Comparison of ENCODE assay signal across 19 cellular contexts in genomic region chr1:165439287-165439686, GRCh38. TPM values are rescaled to one million over a fixed set of nuclear protein-coding genes. Genes with fewer than 3 reads are reported as not detected.
"Had no signal": no experiment of that assay in that cellular context is flagged by ENCODE, and none has a peak within 500 bp of the region (broad histone marks: within the 10 kb centered on the region; RNA-seq: fewer than 3 reads in every experiment).

No MANE protein-coding gene starts in this region.

- H3K27ac ChIP-seq: body of pancreas, dorsolateral prefrontal cortex, foreskin keratinocyte, neutrophil, pancreas had no signal

- H3K36me3 Mint-ChIP-seq: activated CD4-positive, alpha-beta memory T cell treated with anti-CD3 and anti-CD28 coated beads for 36 hours; naive B cell; stimulated activated naive B cell treated with anti-CD40 and anti-IgM and Interleukin-4, amounts not matched to agents 10 μg/mL and 1 μg/mL and 100 μg/mL, for 72 hours had no signal

- H3K36me3 ChIP-seq: neutrophil, pancreas had no signal

- DNase-seq: activated CD4-positive, alpha-beta memory T cell treated with anti-CD3 and anti-CD28 coated beads for 36 hours; activated CD4-positive, alpha-beta T cell treated with anti-CD3 and anti-CD28 coated beads for 36 hours; activated naive CD4-positive, alpha-beta T cell treated with Interleukin-2 at 50 U/mL for 16 hours; activated T-cell treated with anti-CD3 and anti-CD28 coated beads for 4 hours; body of pancreas; central memory CD4-positive, alpha-beta T cell; dorsolateral prefrontal cortex; foreskin keratinocyte; left ventricle myocardium superior; mucosa of descending colon; naive B cell; pancreas; stimulated activated CD4-positive, alpha-beta T cell treated with anti-CD3 and anti-CD28 coated beads, Interleukin-4, amount 100 ng/mL, for 4 hours; stimulated activated naive B cell treated with anti-CD40 and anti-IgM and Interleukin-4, amounts not matched to agents 10 μg/mL and 1 μg/mL and 100 μg/mL, for 72 hours; T-helper 2 cell had no signal

- H3K4me1 Mint-ChIP-seq: activated CD4-positive, alpha-beta T cell treated with anti-CD3 and anti-CD28 coated beads for 36 hours; naive B cell had no signal

- ATAC-seq: activated CD4-positive, alpha-beta T cell treated with anti-CD3 and anti-CD28 coated beads for 36 hours; body of pancreas; foreskin keratinocyte; left ventricle myocardium superior; mucosa of descending colon; pancreas; sciatic nerve; stimulated activated naive B cell treated with anti-CD40 and anti-IgM and Interleukin-4, amounts not matched to agents 10 μg/mL and 1 μg/mL and 100 μg/mL, for 72 hours had no signal

- H3K4me3 ChIP-seq: body of pancreas, dorsolateral prefrontal cortex, mucosa of descending colon, pancreas had no signal

- H3K9me3 ChIP-seq: body of pancreas, mucosa of descending colon, neutrophil, pancreas had no signal

- H3K9me3 Mint-ChIP-seq: activated CD4-positive, alpha-beta memory T cell treated with anti-CD3 and anti-CD28 coated beads for 36 hours; naive B cell; stimulated activated naive B cell treated with anti-CD40 and anti-IgM and Interleukin-4, amounts not matched to agents 10 μg/mL and 1 μg/mL and 100 μg/mL, for 72 hours had no signal

- H3K4me1 ChIP-seq: foreskin keratinocyte, pancreas had no signal

- H3K4me3 Mint-ChIP-seq: activated CD4-positive, alpha-beta memory T cell treated with anti-CD3 and anti-CD28 coated beads for 36 hours; activated CD4-positive, alpha-beta T cell treated with anti-CD3 and anti-CD28 coated beads for 36 hours; naive B cell; stimulated activated naive B cell treated with anti-CD40 and anti-IgM and Interleukin-4, amounts not matched to agents 10 μg/mL and 1 μg/mL and 100 μg/mL, for 72 hours had no signal

- H3K27ac Mint-ChIP-seq: activated CD4-positive, alpha-beta memory T cell treated with anti-CD3 and anti-CD28 coated beads for 36 hours; activated CD4-positive, alpha-beta T cell treated with anti-CD3 and anti-CD28 coated beads for 36 hours; naive B cell; stimulated activated naive B cell treated with anti-CD40 and anti-IgM and Interleukin-4, amounts not matched to agents 10 μg/mL and 1 μg/mL and 100 μg/mL, for 72 hours had no signal

RNA-seq across cellular contexts. Expression of gene RXRG, which starts 5.6 kb away (rescaled TPM):
- total RNA-seq: epithelial cell of proximal tubule, foreskin keratinocyte, kidney epithelial cell had no signal
- polyA plus RNA-seq: foreskin keratinocyte had no signal
